9 cellular contexts compared by ENCODE assay signal in the genomic region with DNA sequence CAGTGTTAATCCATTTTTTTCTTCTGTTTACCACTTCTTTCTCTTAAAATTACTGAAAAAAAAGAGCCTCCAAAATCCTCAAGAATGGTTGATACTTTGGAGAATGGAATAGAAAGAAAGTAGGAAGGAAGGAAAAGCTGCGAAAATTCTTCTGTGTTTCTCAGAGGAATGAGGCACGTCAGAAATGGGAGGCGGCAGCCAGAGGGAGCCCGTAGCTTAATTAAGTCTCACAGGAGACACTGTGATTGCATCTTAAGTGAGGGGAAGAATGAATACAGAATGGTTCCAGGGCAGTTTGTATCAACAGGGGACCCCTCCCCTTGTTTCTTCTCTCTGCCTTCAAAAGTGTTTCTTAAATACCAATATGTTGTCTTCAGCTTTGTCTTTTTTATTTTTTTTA.
DNase-seq lines count a peak whose midpoint lies in the region; ATAC-seq, FAIRE-seq and TF ChIP-seq lines count a peak whose summit lies in the region.
"Had no signal": no experiment of that assay in that cellular context is flagged by ENCODE, and none has a peak within 500 bp of the region (broad histone marks: within the 10 kb centered on the region; RNA-seq: fewer than 3 reads in every experiment).

No MANE protein-coding gene starts in this region.

- BruUV-seq in K562 (replicated peaks; lab: Mats Ljungman, UMichigan), result no TSS peak

- TF ChIP-seq RAD21 in K562 (CRISPR knock-in tag; conservative IDR thresholded peaks at IDR 0.05 in 1 of 2, IDR thresholded peaks at IDR 0.05 in 1 of 2), result peak; percentile 13 to 43; a peak in 2 of 4 replicates

- no peak overlapping the region for H3K27ac Mint-ChIP-seq in nephron
- no peak overlapping the region for H3K27ac Mint-ChIP-seq in stimulated activated memory B cell treated with anti-CD40 and anti-IgM and Interleukin-4, amounts not matched to agents 10 μg/mL and 1 μg/mL and 100 μg/mL, for 72 hours

- CTCF ChIA-PET in K562 (lab: Yijun Ruan, JAX; ENCODE audit: low intra/inter-chr PET ratio), result no interaction called here

- H3K27me3 ChIP-seq in K562 (ENCODE audit: control insufficient read depth in 2 of 2, insufficient read depth in 2 of 2, low read length in 2 of 2) (no peaks in the 10 kb centered on the region), colonic mucosa (no peaks in the 10 kb centered on the region), lower lobe of right lung (ENCODE audit: low read depth) (no peaks in the 10 kb centered on the region)

- peak in 1 of 4 experiments; percentile 1 for DNase-seq in K562 (ENCODE audit: extremely low read depth in 1 of 4, low spot score in 3 of 4)
- no peak for DNase-seq in colonic mucosa
- no peak for DNase-seq in lower lobe of right lung
- no peak for DNase-seq in stimulated activated naive CD4-positive, alpha-beta T cell (lab: John Stamatoyannopoulos, UW)

- POLR2A ChIA-PET in K562 (lab: Yijun Ruan, JAX), result no interaction called here

- H3K36me3 Mint-ChIP-seq in nephron (ENCODE audit: low read depth), result no peaks in the 10 kb centered on the region
- H3K36me3 Mint-ChIP-seq in stimulated activated memory B cell treated with anti-CD40 and anti-IgM and Interleukin-4, amounts not matched to agents 10 μg/mL and 1 μg/mL and 100 μg/mL, for 72 hours, result no peaks in the 10 kb centered on the region

- no peak for FAIRE-seq in K562 (lab: Jason Lieb, UNC)

- H2AFZ ChIP-seq in K562 (ENCODE audit: low read depth, low read length), result no peak overlapping the region

- H3K9ac ChIP-seq in K562 (ENCODE audit: insufficient read depth in 1 of 2, low read depth in 2 of 2, low read length in 2 of 2), result no peak overlapping the region
- no peak overlapping the region for H3K9ac ChIP-seq in colonic mucosa (ENCODE audit: low read depth in 2 of 2, low read length in 2 of 2)

- no peaks in the 10 kb centered on the region for H3K9me3 Mint-ChIP-seq in nephron
- no peaks in the 10 kb centered on the region for H3K9me3 Mint-ChIP-seq in stimulated activated memory B cell treated with anti-CD40 and anti-IgM and Interleukin-4, amounts not matched to agents 10 μg/mL and 1 μg/mL and 100 μg/mL, for 72 hours

- H4K20me1 ChIP-seq in K562 (replicated peaks; ENCODE audit: control insufficient read depth, insufficient read depth, low read length), result no peaks in the 10 kb centered on the region

- H3K4me1 ChIP-seq in K562 (replicated peaks in 1 of 2; ENCODE audit: control insufficient read depth in 2 of 2, insufficient read depth in 2 of 2, low read length in 2 of 2), result no peaks in the 10 kb centered on the region
- H3K4me1 ChIP-seq in colonic mucosa, result no peaks in the 10 kb centered on the region
- H3K4me1 ChIP-seq in lower lobe of right lung, result no peaks in the 10 kb centered on the region

- H3K4me3 ChIP-seq in GM12875 (ENCODE audit: low read depth, low read length) (no peak overlapping the region), K562 (no peak overlapping the region), colonic mucosa (no peak overlapping the region), lower lobe of right lung (no peak overlapping the region)

- in situ Hi-C loops in K562 (cut with MboI), result no loop called here

- no peaks in the 10 kb centered on the region for H3K79me2 ChIP-seq in K562 (ENCODE audit: control insufficient read depth, insufficient read depth, low read length)

- H3K4me3 Mint-ChIP-seq in nephron, result no peak overlapping the region
- H3K4me3 Mint-ChIP-seq in stimulated activated memory B cell treated with anti-CD40 and anti-IgM and Interleukin-4, amounts not matched to agents 10 μg/mL and 1 μg/mL and 100 μg/mL, for 72 hours, result no peak overlapping the region

- TF ChIP-seq CTCF in GM12875 (IDR thresholded peaks at IDR 0.05; ENCODE audit: borderline replicate concordance, insufficient read depth, low read depth, low read length), result 0 out of 2 replicates have a peak, but pooled peaks have one; percentile 10
- TF ChIP-seq CTCF in K562 (IDR thresholded peaks at IDR 0.05 in 2 of 3, conservative IDR thresholded peaks at IDR 0.05 in 1 of 3; ENCODE audit: insufficient read depth in 2 of 3, low read depth in 1 of 3, low read length in 3 of 3), result 0 out of 6 replicates have a peak, but pooled peaks of 1 of the 3 experiments have one; percentile 12
- TF ChIP-seq CTCF in nephron (IDR thresholded peaks at IDR 0.05; ENCODE audit: unreplicated experiment in 3 of 3), result peak; percentile 42 to 57 (median 57)
- TF ChIP-seq CTCF in colonic mucosa (IDR thresholded peaks at IDR 0.05), result no peak
- TF ChIP-seq CTCF in lower lobe of right lung (IDR thresholded peaks at IDR 0.05), result no peak

- TF ChIP-seq EP300 in K562 (IDR thresholded peaks at IDR 0.05; ENCODE audit: low read length), result no peak

- H3K9me1 ChIP-seq in K562 (ENCODE audit: control insufficient read depth, insufficient read depth, low read length), result no peaks in the 10 kb centered on the region

- H3K36me3 ChIP-seq in K562 (ENCODE audit: control insufficient read depth, insufficient read depth, low read length) (no peaks in the 10 kb centered on the region), colonic mucosa (no peaks in the 10 kb centered on the region), lower lobe of right lung (no peaks in the 10 kb centered on the region)

- H3K9me3 ChIP-seq in K562 (replicated peaks; ENCODE audit: control insufficient read depth, insufficient read depth, low read depth, low read length) (no peaks in the 10 kb centered on the region), colonic mucosa (no peaks in the 10 kb centered on the region), lower lobe of right lung (no peaks in the 10 kb centered on the region)

- H3K27ac ChIP-seq in K562 (ENCODE audit: extremely low read depth, low read depth, low read length), result no peak overlapping the region
- H3K27ac ChIP-seq in colonic mucosa, result no peak overlapping the region
- no peak overlapping the region for H3K27ac ChIP-seq in lower lobe of right lung
- H3K27ac ChIP-seq: epithelial cell of prostate had no signal

- H3K4me1 Mint-ChIP-seq in nephron, result no peaks in the 10 kb centered on the region
- H3K4me1 Mint-ChIP-seq in stimulated activated memory B cell treated with anti-CD40 and anti-IgM and Interleukin-4, amounts not matched to agents 10 μg/mL and 1 μg/mL and 100 μg/mL, for 72 hours, result no peaks in the 10 kb centered on the region

- WGBS in K562 (ENCODE audit: insufficient coverage, low coverage, missing lambda C conversion rate), result 0% methylated on average over 4 of the region's 4 CpGs

- H3K4me2 ChIP-seq in K562 (ENCODE audit: insufficient read depth, low read length), result no peak overlapping the region

- TF ChIP-seq POLR2A in K562 (conservative IDR thresholded peaks at IDR 0.05), result no peak

- peak; percentile 54 for ATAC-seq in HG03378 (IDR thresholded peaks at IDR 0.05; ENCODE audit: unreplicated experiment)
- ATAC-seq in K562, result no peak
- no peak for ATAC-seq in stimulated activated memory B cell treated with anti-CD40 and anti-IgM and Interleukin-4, amounts not matched to agents 10 μg/mL and 1 μg/mL and 100 μg/mL, for 72 hours
- ATAC-seq in lower lobe of right lung, result no peak

- intact Hi-C loops in K562 (cut with micrococcal nuclease) (no loop called here), colonic mucosa (cut with DNase I) (no loop called here), lower lobe of right lung (cut with DNase I) (no loop called here)

- no peaks in the 10 kb centered on the region for H3K27me3 Mint-ChIP-seq in nephron (ENCODE audit: low read depth)
- no peaks in the 10 kb centered on the region for H3K27me3 Mint-ChIP-seq in stimulated activated memory B cell treated with anti-CD40 and anti-IgM and Interleukin-4, amounts not matched to agents 10 μg/mL and 1 μg/mL and 100 μg/mL, for 72 hours

TF ChIP-seq in K562, 482 proteins besides CTCF, POLR2A, EP300 and RAD21 (continues in another document):
- TF ChIP-seq ZFPM2 (CRISPR knock-in tag; IDR thresholded peaks at IDR 0.05) (no peak), NBN (IDR thresholded peaks at IDR 0.05; ENCODE audit: low read depth) (no peak), TAF9B (IDR thresholded peaks at IDR 0.05; ENCODE audit: partially characterized antibody) (no peak), ZNF354B (CRISPR knock-in tag; IDR thresholded peaks at IDR 0.05) (no peak), PHB (CRISPR knock-in tag; IDR thresholded peaks at IDR 0.05) (no peak), ARNT (IDR thresholded peaks at IDR 0.05) (no peak), SNRNP70 (optimal IDR thresholded peaks at IDR 0.05; ENCODE audit: low read depth, low read length) (no peak)
- TF ChIP-seq, protein P1, sequence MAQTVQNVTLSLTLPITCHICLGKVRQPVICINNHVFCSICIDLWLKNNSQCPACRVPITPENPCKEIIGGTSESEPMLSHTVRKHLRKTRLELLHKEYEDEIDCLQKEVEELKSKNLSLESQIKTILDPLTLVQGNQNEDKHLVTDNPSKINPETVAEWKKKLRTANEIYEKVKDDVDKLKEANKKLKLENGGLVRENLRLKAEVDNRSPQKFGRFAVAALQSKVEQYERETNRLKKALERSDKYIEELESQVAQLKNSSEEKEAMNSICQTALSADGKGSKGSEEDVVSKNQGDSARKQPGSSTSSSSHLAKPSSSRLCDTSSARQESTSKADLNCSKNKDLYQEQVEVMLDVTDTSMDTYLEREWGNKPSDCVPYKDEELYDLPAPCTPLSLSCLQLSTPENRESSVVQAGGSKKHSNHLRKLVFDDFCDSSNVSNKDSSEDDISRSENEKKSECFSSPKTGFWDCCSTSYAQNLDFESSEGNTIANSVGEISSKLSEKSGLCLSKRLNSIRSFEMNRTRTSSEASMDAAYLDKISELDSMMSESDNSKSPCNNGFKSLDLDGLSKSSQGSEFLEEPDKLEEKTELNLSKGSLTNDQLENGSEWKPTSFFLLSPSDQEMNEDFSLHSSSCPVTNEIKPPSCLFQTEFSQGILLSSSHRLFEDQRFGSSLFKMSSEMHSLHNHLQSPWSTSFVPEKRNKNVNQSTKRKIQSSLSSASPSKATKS (CRISPR knock-in tag; IDR thresholded peaks at IDR 0.05), result no peak
- TF ChIP-seq, protein P2, sequence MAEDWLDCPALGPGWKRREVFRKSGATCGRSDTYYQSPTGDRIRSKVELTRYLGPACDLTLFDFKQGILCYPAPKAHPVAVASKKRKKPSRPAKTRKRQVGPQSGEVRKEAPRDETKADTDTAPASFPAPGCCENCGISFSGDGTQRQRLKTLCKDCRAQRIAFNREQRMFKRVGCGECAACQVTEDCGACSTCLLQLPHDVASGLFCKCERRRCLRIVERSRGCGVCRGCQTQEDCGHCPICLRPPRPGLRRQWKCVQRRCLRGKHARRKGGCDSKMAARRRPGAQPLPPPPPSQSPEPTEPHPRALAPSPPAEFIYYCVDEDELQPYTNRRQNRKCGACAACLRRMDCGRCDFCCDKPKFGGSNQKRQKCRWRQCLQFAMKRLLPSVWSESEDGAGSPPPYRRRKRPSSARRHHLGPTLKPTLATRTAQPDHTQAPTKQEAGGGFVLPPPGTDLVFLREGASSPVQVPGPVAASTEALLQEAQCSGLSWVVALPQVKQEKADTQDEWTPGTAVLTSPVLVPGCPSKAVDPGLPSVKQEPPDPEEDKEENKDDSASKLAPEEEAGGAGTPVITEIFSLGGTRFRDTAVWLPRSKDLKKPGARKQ (CRISPR knock-in tag; IDR thresholded peaks at IDR 0.05), result no peak

Comparison
In these comparisons a context has a peak if more than half of its experiments do, and no peak if none do; other contexts are left out.
1. CTCF ChIP-seq: peak in GM12875 (single experiment) and nephron (3 of 3); none in colonic mucosa (single experiment) and lower lobe of right lung (single experiment).